8 cellular contexts compared by ENCODE assay signal in the genomic region with DNA sequence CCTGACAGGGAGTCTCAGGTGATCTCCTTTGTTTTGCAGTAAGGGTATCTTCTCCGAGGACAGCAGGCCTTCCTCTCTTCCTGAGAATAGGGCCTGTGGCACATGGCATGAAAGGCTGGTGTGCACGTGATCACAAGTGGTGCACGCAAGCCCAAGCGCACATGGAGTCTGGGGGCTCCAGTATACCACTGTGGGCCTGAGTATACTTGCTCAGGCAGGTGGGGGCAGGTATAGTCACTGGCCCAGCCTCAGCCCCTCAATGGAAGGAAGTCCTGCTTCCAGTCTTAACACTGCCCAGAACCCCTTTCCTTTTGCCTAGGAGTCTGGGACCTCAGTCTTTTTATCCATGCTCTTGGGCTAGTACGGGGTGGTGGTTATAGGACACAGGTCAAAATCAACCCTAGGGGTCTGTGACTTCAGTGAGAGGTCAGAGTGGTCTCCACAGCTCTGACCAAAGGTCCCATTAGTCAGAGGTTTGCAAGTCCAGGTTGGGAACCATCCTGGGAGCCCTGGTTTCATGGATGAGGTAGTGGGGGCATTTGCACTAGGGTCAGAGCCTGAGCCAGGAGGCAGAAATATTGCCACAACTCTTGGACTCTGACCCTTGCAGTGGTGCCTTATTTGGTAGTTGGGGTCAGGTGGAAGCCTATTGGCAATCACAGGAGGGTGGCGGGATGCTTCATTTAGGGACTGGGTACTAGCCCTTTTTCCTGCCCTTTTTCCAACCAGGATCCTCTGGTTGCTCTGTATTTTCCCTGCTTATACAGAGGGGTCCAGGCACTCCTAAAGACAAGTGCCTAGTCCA. TPM values are rescaled to one million over a fixed set of nuclear protein-coding genes. Genes with fewer than 3 reads are reported as not detected.
DNase-seq lines count a peak whose midpoint lies in the region; ATAC-seq, FAIRE-seq and TF ChIP-seq lines count a peak whose summit lies in the region.

No MANE protein-coding gene starts in this region.

- peak overlapping the region; percentile 63 for H3K27ac ChIP-seq in keratinocyte (ENCODE audit: control insufficient read depth, insufficient read depth, low read length)
- peak overlapping the region; percentile 46 for H3K27ac ChIP-seq in substantia nigra (ENCODE audit: low read depth, low read length, poor library complexity, severe bottlenecking)

- peaks cover 12 to 14% of the 10 kb centered on the region in 2 experiments for H3K36me3 ChIP-seq in keratinocyte (ENCODE audit: control insufficient read depth in 2 of 2, extremely low read depth in 1 of 2, insufficient read depth in 2 of 2, low read length in 2 of 2)

- no peak for DNase-seq in activated CD4-positive, alpha-beta T cell treated with anti-CD3 and anti-CD28 coated beads for 36 hours
- DNase-seq in activated CD4-positive, alpha-beta T cell treated with anti-CD3 and anti-CD28 coated beads for 1 hour = no peak
- no peak for DNase-seq in activated naive CD8-positive, alpha-beta T cell treated with anti-CD3 and anti-CD28 coated beads, Interleukin-2, amount 10 ng/mL, durations not matched to agents 7 days and 5 days
- DNase-seq in keratinocyte (ENCODE audit: low read depth, low spot score) (no peak), substantia nigra (lab: John Stamatoyannopoulos, UW) (no peak), NCI-H1092 treated with DMSO at 0.1 percent for 48 hours (lab: John Stamatoyannopoulos, UW) (no peak)
- DNase-seq in stimulated activated CD4-positive, alpha-beta T cell treated with anti-CD3 and anti-CD28 coated beads, Interleukin-4, amount 100 ng/mL, for 1 hour = no peak
- no peak for DNase-seq in stimulated activated CD4-positive, alpha-beta T cell treated with anti-CD3 and anti-CD28 coated beads, Interleukin-2, amount 100 ng/mL, for 24 hours

- intact Hi-C loops in activated CD4-positive, alpha-beta T cell treated with anti-CD3 and anti-CD28 coated beads for 36 hours (cut with DNase I, micrococcal nuclease) = loop anchor here in 1 of 2 experiments (1.0 to 5.0 kb wide), 8 partner anchors 47 to 303 kb away; a partner anchor contains a TSS

- no peak overlapping the region for H3K9ac ChIP-seq in keratinocyte (ENCODE audit: control insufficient read depth, extremely low read depth, insufficient read depth, low read length)

- peak overlapping the region in 2 of 3 experiments; percentile 83 to 95 for H3K4me3 ChIP-seq in keratinocyte (ENCODE audit: control insufficient read depth in 2 of 3, extremely low read depth in 1 of 3, insufficient read depth in 2 of 3, low read depth in 1 of 3, low read length in 3 of 3)

- peak overlapping the region; percentile 89 for H3K27ac Mint-ChIP-seq in activated CD4-positive, alpha-beta T cell treated with anti-CD3 and anti-CD28 coated beads for 36 hours
- H3K27ac Mint-ChIP-seq in activated naive CD8-positive, alpha-beta T cell treated with anti-CD3 and anti-CD28 coated beads, Interleukin-2, amount 10 ng/mL, durations not matched to agents 7 days and 5 days = peak overlapping the region; percentile 91

- H3K79me2 ChIP-seq in keratinocyte (ENCODE audit: control insufficient read depth, insufficient read depth, low read length) = peaks cover 26% of the 10 kb centered on the region

- CTCF ChIA-PET in activated CD4-positive, alpha-beta T cell treated with anti-CD3 and anti-CD28 coated beads for 36 hours (lab: Charles Lee) = interaction anchor here (0.6 kb wide), 2 partner anchors 58 to 890 kb away, joined by 3 to 4 read pairs; no protein-coding TSS in a partner anchor

- no peaks in the 10 kb centered on the region for H3K9me1 ChIP-seq in keratinocyte (ENCODE audit: control insufficient read depth, extremely low read depth, insufficient read depth, low read length)

- no peaks in the 10 kb centered on the region for H4K20me1 ChIP-seq in keratinocyte (ENCODE audit: control insufficient read depth, extremely low read depth, insufficient read depth, low read length)

- H3K4me3 Mint-ChIP-seq in activated CD4-positive, alpha-beta T cell treated with anti-CD3 and anti-CD28 coated beads for 36 hours = peak overlapping the region; percentile 90
- H3K4me3 Mint-ChIP-seq in activated naive CD8-positive, alpha-beta T cell treated with anti-CD3 and anti-CD28 coated beads, Interleukin-2, amount 10 ng/mL, durations not matched to agents 7 days and 5 days = peak overlapping the region; percentile 88

- H3K9me3 Mint-ChIP-seq in activated CD4-positive, alpha-beta T cell treated with anti-CD3 and anti-CD28 coated beads for 36 hours (ENCODE audit: low read depth) = no peaks in the 10 kb centered on the region
- H3K9me3 Mint-ChIP-seq in activated naive CD8-positive, alpha-beta T cell treated with anti-CD3 and anti-CD28 coated beads, Interleukin-2, amount 10 ng/mL, durations not matched to agents 7 days and 5 days = no peaks in the 10 kb centered on the region

- peak overlapping the region; percentile 98 for H2AFZ ChIP-seq in keratinocyte (ENCODE audit: control insufficient read depth, low read length)

- H3K27me3 Mint-ChIP-seq in activated CD4-positive, alpha-beta T cell treated with anti-CD3 and anti-CD28 coated beads for 36 hours = no peaks in the 10 kb centered on the region
- H3K27me3 Mint-ChIP-seq in activated naive CD8-positive, alpha-beta T cell treated with anti-CD3 and anti-CD28 coated beads, Interleukin-2, amount 10 ng/mL, durations not matched to agents 7 days and 5 days = peaks cover under 1% of the 10 kb centered on the region

- ATAC-seq in activated CD4-positive, alpha-beta T cell treated with anti-CD3 and anti-CD28 coated beads for 36 hours = no peak
- no peak for ATAC-seq in activated naive CD8-positive, alpha-beta T cell treated with anti-CD3 and anti-CD28 coated beads, Interleukin-2, amount 10 ng/mL, durations not matched to agents 7 days and 5 days (ENCODE audit: low read depth)

- peaks cover 38% of the 10 kb centered on the region for H3K4me1 Mint-ChIP-seq in activated CD4-positive, alpha-beta T cell treated with anti-CD3 and anti-CD28 coated beads for 36 hours
- H3K4me1 Mint-ChIP-seq in activated naive CD8-positive, alpha-beta T cell treated with anti-CD3 and anti-CD28 coated beads, Interleukin-2, amount 10 ng/mL, durations not matched to agents 7 days and 5 days = peaks cover 31% of the 10 kb centered on the region

- no peaks in the 10 kb centered on the region for H3K27me3 ChIP-seq in keratinocyte (ENCODE audit: control insufficient read depth, extremely low read depth, insufficient read depth, low read length)

- peaks cover 30% of the 10 kb centered on the region for H3K36me3 Mint-ChIP-seq in activated CD4-positive, alpha-beta T cell treated with anti-CD3 and anti-CD28 coated beads for 36 hours (ENCODE audit: low read depth)
- peaks cover 11% of the 10 kb centered on the region for H3K36me3 Mint-ChIP-seq in activated naive CD8-positive, alpha-beta T cell treated with anti-CD3 and anti-CD28 coated beads, Interleukin-2, amount 10 ng/mL, durations not matched to agents 7 days and 5 days

- no peaks in the 10 kb centered on the region for H3K9me3 ChIP-seq in keratinocyte (ENCODE audit: control insufficient read depth, low read depth, low read length)

- no peak for TF ChIP-seq CTCF in keratinocyte (optimal IDR thresholded peaks at IDR 0.05 in 1 of 3, IDR thresholded peaks at IDR 0.05 in 1 of 3, conservative IDR thresholded peaks at IDR 0.05 in 1 of 3; ENCODE audit: extremely low read depth in 1 of 3, insufficient read depth in 2 of 3, low read length in 3 of 3)

- FAIRE-seq in keratinocyte (lab: Jason Lieb, UNC) = no peak

- H3K4me1 ChIP-seq in keratinocyte (ENCODE audit: control insufficient read depth, extremely low read depth, insufficient read depth, low read length) = peaks cover 20% of the 10 kb centered on the region

- dilution Hi-C loops in keratinocyte (cut with MboI; ENCODE audit: extremely low pct_ligation_motif_present, low sequenced_read_pairs) = no loop called here

- POLR2A ChIA-PET in activated CD4-positive, alpha-beta T cell treated with anti-CD3 and anti-CD28 coated beads for 36 hours (lab: Charles Lee) = no interaction called here
- POLR2A ChIA-PET in activated naive CD8-positive, alpha-beta T cell treated with anti-CD3 and anti-CD28 coated beads, Interleukin-2, amount 10 ng/mL, durations not matched to agents 7 days and 5 days (lab: Charles Lee) = interaction anchor here (0.7 to 1.3 kb wide), 2 partner anchors 173 kb away, joined by 3 read pairs; a partner anchor contains a TSS

- H3K4me2 ChIP-seq in keratinocyte (ENCODE audit: control insufficient read depth, extremely low read depth, insufficient read depth, low read depth, low read length) = peak overlapping the region; percentile 51

RNA-seq across cellular contexts. Expression of a gene that starts 0.8 kb away (rescaled TPM):
- total RNA-seq in activated CD4-positive, alpha-beta T cell treated with anti-CD3 and anti-CD28 coated beads for 36 hours = 10 to 100 TPM; 19.5 to 22.2 TPM
- 10 to 100 TPM; 27.5 to 29.2 TPM for total RNA-seq in activated naive CD8-positive, alpha-beta T cell treated with anti-CD3 and anti-CD28 coated beads, Interleukin-2, amount 10 ng/mL, durations not matched to agents 7 days and 5 days
- 18.8 to 27.7 TPM (median 21.5 TPM) in 3 replicates for polyA plus RNA-seq in keratinocyte
- 7.0 TPM for polyA plus RNA-seq in keratinocyte (2011; ENCODE audit: low read depth)
- polyA plus RNA-seq in keratinocyte (2011; cell fraction: cytosol; rRNA removed) = 16.3 and 24.8 TPM in 2 replicates
- 19.9 and 22.3 TPM in 2 replicates for polyA plus RNA-seq in keratinocyte (2011; cell fraction: nucleus; rRNA removed)
- polyA plus RNA-seq in keratinocyte (2012; ENCODE audit: low replicate concordance) = 6.8 and 23.1 TPM in 2 replicates
- 26.8 to 56.8 TPM (median 37.7 TPM) in 3 replicates for polyA minus RNA-seq in keratinocyte
- polyA minus RNA-seq in keratinocyte (2011; cell fraction: cytosol; rRNA and poly(A)+ RNA removed) = 30.9 TPM
- 16.5 and 17.5 TPM in 2 replicates for polyA minus RNA-seq in keratinocyte (2011; cell fraction: nucleus; rRNA and poly(A)+ RNA removed)

RNA-seq across cellular contexts. Expression of a gene that starts 4.4 kb away (rescaled TPM):
- total RNA-seq in activated CD4-positive, alpha-beta T cell treated with anti-CD3 and anti-CD28 coated beads for 36 hours = 1 to 10 TPM; 1.2 to 3.1 TPM
- 1 to 10 TPM; 2.6 to 3.2 TPM for total RNA-seq in activated naive CD8-positive, alpha-beta T cell treated with anti-CD3 and anti-CD28 coated beads, Interleukin-2, amount 10 ng/mL, durations not matched to agents 7 days and 5 days
- 18.3 to 51.6 TPM (median 19.5 TPM) in 3 replicates for polyA plus RNA-seq in keratinocyte
- 9.4 TPM for polyA plus RNA-seq in keratinocyte (2011; ENCODE audit: low read depth)
- 20.7 and 27.6 TPM in 2 replicates for polyA plus RNA-seq in keratinocyte (2011; cell fraction: cytosol; rRNA removed)
- 30.1 and 33.7 TPM in 2 replicates for polyA plus RNA-seq in keratinocyte (2011; cell fraction: nucleus; rRNA removed)
- 13.5 and 54.4 TPM in 2 replicates for polyA plus RNA-seq in keratinocyte (2012; ENCODE audit: low replicate concordance)
- polyA minus RNA-seq in keratinocyte = 10.9 to 42.9 TPM (median 12.5 TPM) in 3 replicates
- 35.3 TPM for polyA minus RNA-seq in keratinocyte (2011; cell fraction: cytosol; rRNA and poly(A)+ RNA removed)
- polyA minus RNA-seq in keratinocyte (2011; cell fraction: nucleus; rRNA and poly(A)+ RNA removed) = 10.7 and 11.8 TPM in 2 replicates

RNA-seq across cellular contexts. Expression of a gene that starts 34.1 kb away (rescaled TPM):
- total RNA-seq in activated CD4-positive, alpha-beta T cell treated with anti-CD3 and anti-CD28 coated beads for 36 hours = under 1 TPM in 1 of 2 experiments, not detected in 1; 0.71 TPM
- 1 to 10 TPM in 1 of 2 experiments, under 1 TPM in 1; 0.45 to 1.2 TPM for total RNA-seq in activated naive CD8-positive, alpha-beta T cell treated with anti-CD3 and anti-CD28 coated beads, Interleukin-2, amount 10 ng/mL, durations not matched to agents 7 days and 5 days
- 108 to 193 TPM (median 127 TPM) in 3 replicates for polyA plus RNA-seq in keratinocyte
- 71.7 TPM for polyA plus RNA-seq in keratinocyte (2011; ENCODE audit: low read depth)
- polyA plus RNA-seq in keratinocyte (2011; cell fraction: cytosol; rRNA removed) = 17.9 and 28.8 TPM in 2 replicates
- 704 and 806 TPM in 2 replicates for polyA plus RNA-seq in keratinocyte (2011; cell fraction: nucleus; rRNA removed)
- polyA plus RNA-seq in keratinocyte (2012; ENCODE audit: low replicate concordance) = 81.7 and 115 TPM in 2 replicates
- 267 to 518 TPM (median 288 TPM) in 3 replicates for polyA minus RNA-seq in keratinocyte
- 56.4 TPM for polyA minus RNA-seq in keratinocyte (2011; cell fraction: cytosol; rRNA and poly(A)+ RNA removed)
- 307 and 309 TPM in 2 replicates for polyA minus RNA-seq in keratinocyte (2011; cell fraction: nucleus; rRNA and poly(A)+ RNA removed)

RNA-seq across cellular contexts. Expression of a gene that starts 46.3 kb away (rescaled TPM):
- 10 to 100 TPM; 45.2 to 45.9 TPM for total RNA-seq in activated CD4-positive, alpha-beta T cell treated with anti-CD3 and anti-CD28 coated beads for 36 hours
- total RNA-seq in activated naive CD8-positive, alpha-beta T cell treated with anti-CD3 and anti-CD28 coated beads, Interleukin-2, amount 10 ng/mL, durations not matched to agents 7 days and 5 days = 10 to 100 TPM; 77.8 to 78.2 TPM
- polyA plus RNA-seq in keratinocyte = 21.2 to 31.5 TPM (median 23.1 TPM) in 3 replicates
- polyA plus RNA-seq in keratinocyte (2011; ENCODE audit: low read depth) = 35.5 TPM
- polyA plus RNA-seq in keratinocyte (2011; cell fraction: cytosol; rRNA removed) = 13.6 and 18.6 TPM in 2 replicates
- 45.9 and 55.6 TPM in 2 replicates for polyA plus RNA-seq in keratinocyte (2011; cell fraction: nucleus; rRNA removed)
- 18.7 and 20.6 TPM in 2 replicates for polyA plus RNA-seq in keratinocyte (2012; ENCODE audit: low replicate concordance)
- 53.1 to 71.7 TPM (median 68.1 TPM) in 3 replicates for polyA minus RNA-seq in keratinocyte
- 28.0 TPM for polyA minus RNA-seq in keratinocyte (2011; cell fraction: cytosol; rRNA and poly(A)+ RNA removed)
- polyA minus RNA-seq in keratinocyte (2011; cell fraction: nucleus; rRNA and poly(A)+ RNA removed) = 38.9 and 46.4 TPM in 2 replicates
